16 cellular contexts compared by ENCODE assay signal in genomic region chr1:164718821-164719220, GRCh38.
DNase-seq lines count a peak whose midpoint lies in the region; ATAC-seq and TF ChIP-seq lines count a peak whose summit lies in the region.
"Had no signal": no experiment of that assay in that cellular context is flagged by ENCODE, and none has a peak within 500 bp of the region (broad histone marks: within the 10 kb centered on the region; RNA-seq: fewer than 3 reads in every experiment).

No MANE protein-coding gene starts in this region.

- peak overlapping the region in 2 of 3 experiments; percentile 8 to 30 for H3K27ac Mint-ChIP-seq in nephron
- no peak overlapping the region for H3K27ac Mint-ChIP-seq in stimulated activated effector memory CD8-positive, alpha-beta T cell treated with anti-CD3 and anti-CD28 coated beads, Interleukin-12 subunit alpha, Interleukin-12 subunit beta, amount 100 ng/mL, for 72 hours
- H3K27ac Mint-ChIP-seq: activated CD4-positive, alpha-beta memory T cell treated with anti-CD3 and anti-CD28 coated beads, Interleukin-2, amount 10 ng/mL, durations not matched to agents 7 days and 5 days; CD4-positive, alpha-beta memory T cell; stimulated activated naive B cell treated with anti-CD40 and anti-IgM and Interleukin-4, amounts not matched to agents 10 μg/mL and 1 μg/mL and 100 μg/mL, for 72 hours had no signal

- TF ChIP-seq CTCF in nephron (IDR thresholded peaks at IDR 0.05; ENCODE audit: unreplicated experiment in 3 of 3): no peak

- no peaks in the 10 kb centered on the region for H3K27me3 Mint-ChIP-seq in nephron (ENCODE audit: low read depth)
- H3K27me3 Mint-ChIP-seq: activated CD4-positive, alpha-beta memory T cell treated with anti-CD3 and anti-CD28 coated beads, Interleukin-2, amount 10 ng/mL, durations not matched to agents 7 days and 5 days; CD4-positive, alpha-beta memory T cell had no signal

- H3K4me1 Mint-ChIP-seq in nephron: peaks cover 72% of the 10 kb centered on the region
- peaks cover 8% of the 10 kb centered on the region for H3K4me1 Mint-ChIP-seq in stimulated activated effector memory CD8-positive, alpha-beta T cell treated with anti-CD3 and anti-CD28 coated beads, Interleukin-12 subunit alpha, Interleukin-12 subunit beta, amount 100 ng/mL, for 72 hours

- ATAC-seq in stimulated activated effector memory CD8-positive, alpha-beta T cell treated with anti-CD3 and anti-CD28 coated beads, Interleukin-12 subunit alpha, Interleukin-12 subunit beta, amount 100 ng/mL, for 72 hours: no peak
- ATAC-seq: HCT116; stimulated activated naive B cell treated with anti-CD40 and anti-IgM and Interleukin-4, amounts not matched to agents 10 μg/mL and 1 μg/mL and 100 μg/mL, for 72 hours had no signal

- no peaks in the 10 kb centered on the region for H3K9me3 Mint-ChIP-seq in nephron
- H3K9me3 Mint-ChIP-seq in stimulated activated effector memory CD8-positive, alpha-beta T cell treated with anti-CD3 and anti-CD28 coated beads, Interleukin-12 subunit alpha, Interleukin-12 subunit beta, amount 100 ng/mL, for 72 hours: peaks cover 2% of the 10 kb centered on the region

- peak overlapping the region; percentile 38 for H3K27ac ChIP-seq in epithelial cell of prostate

- no peak overlapping the region for H3K4me3 Mint-ChIP-seq in nephron
- H3K4me3 Mint-ChIP-seq in stimulated activated effector memory CD8-positive, alpha-beta T cell treated with anti-CD3 and anti-CD28 coated beads, Interleukin-12 subunit alpha, Interleukin-12 subunit beta, amount 100 ng/mL, for 72 hours: no peak overlapping the region
- H3K4me3 Mint-ChIP-seq: activated CD4-positive, alpha-beta memory T cell treated with anti-CD3 and anti-CD28 coated beads, Interleukin-2, amount 10 ng/mL, durations not matched to agents 7 days and 5 days; CD4-positive, alpha-beta memory T cell; stimulated activated naive B cell treated with anti-CD40 and anti-IgM and Interleukin-4, amounts not matched to agents 10 μg/mL and 1 μg/mL and 100 μg/mL, for 72 hours had no signal

- H3K36me3 Mint-ChIP-seq in nephron (ENCODE audit: low read depth): peaks cover 31% of the 10 kb centered on the region
- H3K36me3 Mint-ChIP-seq in stimulated activated effector memory CD8-positive, alpha-beta T cell treated with anti-CD3 and anti-CD28 coated beads, Interleukin-12 subunit alpha, Interleukin-12 subunit beta, amount 100 ng/mL, for 72 hours: no peaks in the 10 kb centered on the region
- H3K36me3 Mint-ChIP-seq: CD4-positive, alpha-beta memory T cell; stimulated activated naive B cell treated with anti-CD40 and anti-IgM and Interleukin-4, amounts not matched to agents 10 μg/mL and 1 μg/mL and 100 μg/mL, for 72 hours had no signal

- DNase-seq in AG08395 (ENCODE audit: low spot score): peak; percentile 53
- peak; percentile 35 for DNase-seq in OCI-M1 (lab: John Stamatoyannopoulos, UW)
- no peak for DNase-seq in epithelial cell of prostate (ENCODE audit: low read depth, low spot score)
- no peak for DNase-seq in mesenteric fat pad (ENCODE audit: low spot score)
- DNase-seq in central memory CD4-positive, alpha-beta T cell: no peak
- DNase-seq in ureter (ENCODE audit: low spot score): no peak
- no peak for DNase-seq in stimulated activated effector memory CD8-positive, alpha-beta T cell treated with anti-CD3 and anti-CD28 coated beads, Interleukin-12 subunit alpha, Interleukin-12 subunit beta, amount 100 ng/mL, for 72 hours (ENCODE audit: low spot score in 2 of 2)
- DNase-seq: activated CD4-positive, alpha-beta memory T cell treated with anti-CD3 and anti-CD28 coated beads, Interleukin-2, amount 10 ng/mL, durations not matched to agents 7 days and 5 days; CD4-positive, alpha-beta memory T cell; DMS79 treated with DMSO at 0.1 percent for 48 hours; NCI-H1694 treated with DMSO at 0.1 percent for 48 hours; posterior cingulate gyrus; stimulated activated naive B cell treated with anti-CD40 and anti-IgM and Interleukin-4, amounts not matched to agents 10 μg/mL and 1 μg/mL and 100 μg/mL, for 72 hours; upper lobe of left lung had no signal

Comparison
In these comparisons a context has a peak if more than half of its experiments do, and no peak if none do; other contexts are left out.
1. DNase-seq: peak in AG08395 (single experiment) and OCI-M1 (single experiment); none in epithelial cell of prostate (single experiment), mesenteric fat pad (single experiment), central memory CD4-positive, alpha-beta T cell (single experiment), ureter (single experiment) and stimulated activated effector memory CD8-positive, alpha-beta T cell treated with anti-CD3 and anti-CD28 coated beads, Interleukin-12 subunit alpha, Interleukin-12 subunit beta, amount 100 ng/mL, for 72 hours (0 of 2).